ENCODE assay signal across 1 cellular context in the genomic region with DNA sequence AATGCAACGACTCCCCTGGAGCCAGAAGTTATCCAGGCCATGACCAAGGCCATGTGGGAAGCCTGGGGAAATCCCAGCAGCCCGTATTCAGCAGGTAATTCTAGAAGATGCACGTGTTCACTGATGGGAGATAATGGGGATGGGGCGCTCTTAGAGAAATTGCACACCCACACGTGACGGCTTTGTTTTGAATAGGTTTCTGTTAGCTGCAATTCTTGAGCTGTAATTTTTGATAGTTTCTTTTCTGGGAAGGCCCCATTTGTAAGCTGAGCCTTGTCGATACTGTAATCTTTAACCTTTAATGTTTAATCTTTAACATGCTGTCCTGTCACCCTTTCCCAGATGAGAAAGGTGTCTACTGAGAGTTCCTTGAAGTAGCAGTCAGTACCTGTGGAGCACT.
TF ChIP-seq lines count a peak whose summit lies in the region.

No MANE protein-coding gene starts in this region.

TF ChIP-seq in HepG2, 621 proteins besides CTCF, POLR2A, EP300 and RAD21 (continues in another document):
- TF ChIP-seq ZSCAN12 (CRISPR knock-in tag; IDR thresholded peaks at IDR 0.05) (no peak), SALL1 (CRISPR knock-in tag; IDR thresholded peaks at IDR 0.05) (no peak), ISL2 (CRISPR knock-in tag; IDR thresholded peaks at IDR 0.05) (no peak), NKX3-1 (CRISPR knock-in tag; IDR thresholded peaks at IDR 0.05) (no peak), ZBTB38 (CRISPR knock-in tag; IDR thresholded peaks at IDR 0.05) (0 out of 2 replicates have a peak, but pooled peaks have one; percentile 10), ELF4 (CRISPR knock-in tag; IDR thresholded peaks at IDR 0.05; ENCODE audit: borderline replicate concordance) (no peak), REPIN1 (CRISPR knock-in tag; IDR thresholded peaks at IDR 0.05; ENCODE audit: borderline replicate concordance, low read depth) (no peak), FOXP1 (IDR thresholded peaks at IDR 0.05) (no peak), FOXP1 (CRISPR knock-in tag; IDR thresholded peaks at IDR 0.05) (no peak), ERF (CRISPR knock-in tag; IDR thresholded peaks at IDR 0.05) (no peak), ZNF572 (CRISPR knock-in tag; IDR thresholded peaks at IDR 0.05) (no peak), MTA1 (CRISPR knock-in tag; IDR thresholded peaks at IDR 0.05; ENCODE audit: borderline replicate concordance) (no peak), ZNF589 (CRISPR knock-in tag; conservative IDR thresholded peaks at IDR 0.05) (no peak), ZNF652 (CRISPR knock-in tag; IDR thresholded peaks at IDR 0.05; ENCODE audit: borderline replicate concordance, low read depth) (no peak), ZC3H13 (CRISPR knock-in tag; IDR thresholded peaks at IDR 0.05) (no peak), CHD4 (IDR thresholded peaks at IDR 0.05; ENCODE audit: borderline replicate concordance, low read length) (0 out of 2 replicates have a peak, but pooled peaks have one; percentile 34), CHD2 (IDR thresholded peaks at IDR 0.05; ENCODE audit: low read depth, low read length) (no peak), NR2F1 (CRISPR knock-in tag; IDR thresholded peaks at IDR 0.05) (no peak), ZSCAN31 (CRISPR knock-in tag; IDR thresholded peaks at IDR 0.05; ENCODE audit: low read depth) (no peak), ZNF253 (CRISPR knock-in tag; IDR thresholded peaks at IDR 0.05; ENCODE audit: borderline replicate concordance) (no peak), XBP1 (CRISPR knock-in tag; IDR thresholded peaks at IDR 0.05) (no peak), NAIF1 (CRISPR knock-in tag; IDR thresholded peaks at IDR 0.05; ENCODE audit: borderline replicate concordance) (0 out of 2 replicates have a peak, but pooled peaks have one; percentile 24), HOXD1 (CRISPR knock-in tag; IDR thresholded peaks at IDR 0.05) (no peak), PAF1 (CRISPR knock-in tag; IDR thresholded peaks at IDR 0.05) (no peak), HNRNPK (IDR thresholded peaks at IDR 0.05; ENCODE audit: low read depth, low read length, poor library complexity, severe bottlenecking) (no peak), ZNF337 (CRISPR knock-in tag; IDR thresholded peaks at IDR 0.05; ENCODE audit: borderline replicate concordance, low read depth) (no peak), RBFOX2 (IDR thresholded peaks at IDR 0.05; ENCODE audit: low read depth, low read length) (no peak), ZNF7 (CRISPR knock-in tag; IDR thresholded peaks at IDR 0.05) (no peak), AGO2 (optimal IDR thresholded peaks at IDR 0.05; ENCODE audit: low read depth, low read length) (no peak), RFXAP (CRISPR knock-in tag; IDR thresholded peaks at IDR 0.05; ENCODE audit: borderline replicate concordance) (0 out of 2 replicates have a peak, but pooled peaks have one; percentile 5), MBD4 (IDR thresholded peaks at IDR 0.05; ENCODE audit: borderline replicate concordance, low read length) (no peak), RBM39 (IDR thresholded peaks at IDR 0.05; ENCODE audit: low read depth, low read length, poor library complexity, severe bottlenecking) (no peak), ZNF615 (CRISPR knock-in tag; IDR thresholded peaks at IDR 0.05; ENCODE audit: borderline replicate concordance) (no peak), RFX5 (IDR thresholded peaks at IDR 0.05; ENCODE audit: low read depth, low read length) (no peak), PRPF4 (IDR thresholded peaks at IDR 0.05; ENCODE audit: low read depth, low read length, poor library complexity, severe bottlenecking) (no peak)
- TF ChIP-seq, protein P1, sequence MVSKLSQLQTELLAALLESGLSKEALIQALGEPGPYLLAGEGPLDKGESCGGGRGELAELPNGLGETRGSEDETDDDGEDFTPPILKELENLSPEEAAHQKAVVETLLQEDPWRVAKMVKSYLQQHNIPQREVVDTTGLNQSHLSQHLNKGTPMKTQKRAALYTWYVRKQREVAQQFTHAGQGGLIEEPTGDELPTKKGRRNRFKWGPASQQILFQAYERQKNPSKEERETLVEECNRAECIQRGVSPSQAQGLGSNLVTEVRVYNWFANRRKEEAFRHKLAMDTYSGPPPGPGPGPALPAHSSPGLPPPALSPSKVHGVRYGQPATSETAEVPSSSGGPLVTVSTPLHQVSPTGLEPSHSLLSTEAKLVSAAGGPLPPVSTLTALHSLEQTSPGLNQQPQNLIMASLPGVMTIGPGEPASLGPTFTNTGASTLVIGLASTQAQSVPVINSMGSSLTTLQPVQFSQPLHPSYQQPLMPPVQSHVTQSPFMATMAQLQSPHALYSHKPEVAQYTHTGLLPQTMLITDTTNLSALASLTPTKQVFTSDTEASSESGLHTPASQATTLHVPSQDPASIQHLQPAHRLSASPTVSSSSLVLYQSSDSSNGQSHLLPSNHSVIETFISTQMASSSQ (IDR thresholded peaks at IDR 0.05; ENCODE audit: low read depth): 0 out of 2 replicates have a peak, but pooled peaks have one; percentile 52
- TF ChIP-seq, protein P1 (CRISPR knock-in tag; IDR thresholded peaks at IDR 0.05; ENCODE audit: borderline replicate concordance): no peak
- TF ChIP-seq, protein P2, sequence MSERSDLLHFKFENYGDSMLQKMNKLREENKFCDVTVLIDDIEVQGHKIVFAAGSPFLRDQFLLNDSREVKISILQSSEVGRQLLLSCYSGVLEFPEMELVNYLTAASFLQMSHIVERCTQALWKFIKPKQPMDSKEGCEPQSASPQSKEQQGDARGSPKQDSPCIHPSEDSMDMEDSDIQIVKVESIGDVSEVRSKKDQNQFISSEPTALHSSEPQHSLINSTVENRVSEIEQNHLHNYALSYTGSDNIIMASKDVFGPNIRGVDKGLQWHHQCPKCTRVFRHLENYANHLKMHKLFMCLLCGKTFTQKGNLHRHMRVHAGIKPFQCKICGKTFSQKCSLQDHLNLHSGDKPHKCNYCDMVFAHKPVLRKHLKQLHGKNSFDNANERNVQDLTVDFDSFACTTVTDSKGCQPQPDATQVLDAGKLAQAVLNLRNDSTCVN (CRISPR knock-in tag; IDR thresholded peaks at IDR 0.05; ENCODE audit: borderline replicate concordance): no peak
- TF ChIP-seq, protein P3, sequence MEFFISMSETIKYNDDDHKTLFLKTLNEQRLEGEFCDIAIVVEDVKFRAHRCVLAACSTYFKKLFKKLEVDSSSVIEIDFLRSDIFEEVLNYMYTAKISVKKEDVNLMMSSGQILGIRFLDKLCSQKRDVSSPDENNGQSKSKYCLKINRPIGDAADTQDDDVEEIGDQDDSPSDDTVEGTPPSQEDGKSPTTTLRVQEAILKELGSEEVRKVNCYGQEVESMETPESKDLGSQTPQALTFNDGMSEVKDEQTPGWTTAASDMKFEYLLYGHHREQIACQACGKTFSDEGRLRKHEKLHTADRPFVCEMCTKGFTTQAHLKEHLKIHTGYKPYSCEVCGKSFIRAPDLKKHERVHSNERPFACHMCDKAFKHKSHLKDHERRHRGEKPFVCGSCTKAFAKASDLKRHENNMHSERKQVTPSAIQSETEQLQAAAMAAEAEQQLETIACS (CRISPR knock-in tag; IDR thresholded peaks at IDR 0.05): no peak
- TF ChIP-seq, protein P4, sequence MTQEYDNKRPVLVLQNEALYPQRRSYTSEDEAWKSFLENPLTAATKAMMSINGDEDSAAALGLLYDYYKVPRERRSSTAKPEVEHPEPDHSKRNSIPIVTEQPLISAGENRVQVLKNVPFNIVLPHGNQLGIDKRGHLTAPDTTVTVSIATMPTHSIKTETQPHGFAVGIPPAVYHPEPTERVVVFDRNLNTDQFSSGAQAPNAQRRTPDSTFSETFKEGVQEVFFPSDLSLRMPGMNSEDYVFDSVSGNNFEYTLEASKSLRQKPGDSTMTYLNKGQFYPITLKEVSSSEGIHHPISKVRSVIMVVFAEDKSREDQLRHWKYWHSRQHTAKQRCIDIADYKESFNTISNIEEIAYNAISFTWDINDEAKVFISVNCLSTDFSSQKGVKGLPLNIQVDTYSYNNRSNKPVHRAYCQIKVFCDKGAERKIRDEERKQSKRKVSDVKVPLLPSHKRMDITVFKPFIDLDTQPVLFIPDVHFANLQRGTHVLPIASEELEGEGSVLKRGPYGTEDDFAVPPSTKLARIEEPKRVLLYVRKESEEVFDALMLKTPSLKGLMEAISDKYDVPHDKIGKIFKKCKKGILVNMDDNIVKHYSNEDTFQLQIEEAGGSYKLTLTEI (CRISPR knock-in tag; conservative IDR thresholded peaks at IDR 0.05): no peak
- TF ChIP-seq, protein P5, sequence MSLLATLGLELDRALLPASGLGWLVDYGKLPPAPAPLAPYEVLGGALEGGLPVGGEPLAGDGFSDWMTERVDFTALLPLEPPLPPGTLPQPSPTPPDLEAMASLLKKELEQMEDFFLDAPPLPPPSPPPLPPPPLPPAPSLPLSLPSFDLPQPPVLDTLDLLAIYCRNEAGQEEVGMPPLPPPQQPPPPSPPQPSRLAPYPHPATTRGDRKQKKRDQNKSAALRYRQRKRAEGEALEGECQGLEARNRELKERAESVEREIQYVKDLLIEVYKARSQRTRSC (CRISPR knock-in tag; IDR thresholded peaks at IDR 0.05; ENCODE audit: low read depth): no peak
- TF ChIP-seq, protein P6, sequence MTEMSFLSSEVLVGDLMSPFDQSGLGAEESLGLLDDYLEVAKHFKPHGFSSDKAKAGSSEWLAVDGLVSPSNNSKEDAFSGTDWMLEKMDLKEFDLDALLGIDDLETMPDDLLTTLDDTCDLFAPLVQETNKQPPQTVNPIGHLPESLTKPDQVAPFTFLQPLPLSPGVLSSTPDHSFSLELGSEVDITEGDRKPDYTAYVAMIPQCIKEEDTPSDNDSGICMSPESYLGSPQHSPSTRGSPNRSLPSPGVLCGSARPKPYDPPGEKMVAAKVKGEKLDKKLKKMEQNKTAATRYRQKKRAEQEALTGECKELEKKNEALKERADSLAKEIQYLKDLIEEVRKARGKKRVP (CRISPR knock-in tag; IDR thresholded peaks at IDR 0.05): no peak
- TF ChIP-seq, protein P7, sequence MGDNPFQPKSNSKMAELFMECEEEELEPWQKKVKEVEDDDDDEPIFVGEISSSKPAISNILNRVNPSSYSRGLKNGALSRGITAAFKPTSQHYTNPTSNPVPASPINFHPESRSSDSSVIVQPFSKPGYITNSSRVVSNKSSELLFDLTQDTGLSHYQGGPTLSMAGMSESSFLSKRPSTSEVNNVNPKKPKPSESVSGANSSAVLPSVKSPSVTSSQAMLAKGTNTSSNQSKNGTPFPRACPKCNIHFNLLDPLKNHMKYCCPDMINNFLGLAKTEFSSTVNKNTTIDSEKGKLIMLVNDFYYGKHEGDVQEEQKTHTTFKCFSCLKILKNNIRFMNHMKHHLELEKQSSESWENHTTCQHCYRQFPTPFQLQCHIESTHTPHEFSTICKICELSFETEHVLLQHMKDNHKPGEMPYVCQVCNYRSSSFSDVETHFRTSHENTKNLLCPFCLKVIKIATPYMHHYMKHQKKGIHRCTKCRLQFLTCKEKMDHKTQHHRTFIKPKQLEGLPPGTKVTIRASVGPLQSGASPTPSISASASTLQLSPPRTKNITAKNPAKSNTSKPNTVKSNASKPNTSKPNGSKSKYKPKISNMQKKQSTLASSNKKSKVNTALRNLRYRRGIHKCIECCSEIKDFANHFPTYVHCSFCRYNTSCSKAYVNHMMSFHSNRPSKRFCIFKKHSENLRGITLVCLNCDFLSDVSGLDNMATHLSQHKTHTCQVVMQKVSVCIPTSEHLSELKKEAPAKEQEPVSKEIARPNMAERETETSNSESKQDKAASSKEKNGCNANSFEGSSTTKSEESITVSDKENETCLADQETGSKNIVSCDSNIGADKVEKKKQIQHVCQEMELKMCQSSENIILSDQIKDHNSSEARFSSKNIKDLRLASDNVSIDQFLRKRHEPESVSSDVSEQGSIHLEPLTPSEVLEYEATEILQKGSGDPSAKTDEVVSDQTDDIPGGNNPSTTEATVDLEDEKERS (CRISPR knock-in tag; IDR thresholded peaks at IDR 0.05): no peak
- TF ChIP-seq, protein P8, sequence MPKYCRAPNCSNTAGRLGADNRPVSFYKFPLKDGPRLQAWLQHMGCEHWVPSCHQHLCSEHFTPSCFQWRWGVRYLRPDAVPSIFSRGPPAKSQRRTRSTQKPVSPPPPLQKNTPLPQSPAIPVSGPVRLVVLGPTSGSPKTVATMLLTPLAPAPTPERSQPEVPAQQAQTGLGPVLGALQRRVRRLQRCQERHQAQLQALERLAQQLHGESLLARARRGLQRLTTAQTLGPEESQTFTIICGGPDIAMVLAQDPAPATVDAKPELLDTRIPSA (CRISPR knock-in tag; IDR thresholded peaks at IDR 0.05; ENCODE audit: borderline replicate concordance): no peak
- TF ChIP-seq, protein P9, sequence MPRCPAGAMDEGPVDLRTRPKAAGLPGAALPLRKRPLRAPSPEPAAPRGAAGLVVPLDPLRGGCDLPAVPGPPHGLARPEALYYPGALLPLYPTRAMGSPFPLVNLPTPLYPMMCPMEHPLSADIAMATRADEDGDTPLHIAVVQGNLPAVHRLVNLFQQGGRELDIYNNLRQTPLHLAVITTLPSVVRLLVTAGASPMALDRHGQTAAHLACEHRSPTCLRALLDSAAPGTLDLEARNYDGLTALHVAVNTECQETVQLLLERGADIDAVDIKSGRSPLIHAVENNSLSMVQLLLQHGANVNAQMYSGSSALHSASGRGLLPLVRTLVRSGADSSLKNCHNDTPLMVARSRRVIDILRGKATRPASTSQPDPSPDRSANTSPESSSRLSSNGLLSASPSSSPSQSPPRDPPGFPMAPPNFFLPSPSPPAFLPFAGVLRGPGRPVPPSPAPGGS (CRISPR knock-in tag; IDR thresholded peaks at IDR 0.05): no peak
- TF ChIP-seq, protein P10, sequence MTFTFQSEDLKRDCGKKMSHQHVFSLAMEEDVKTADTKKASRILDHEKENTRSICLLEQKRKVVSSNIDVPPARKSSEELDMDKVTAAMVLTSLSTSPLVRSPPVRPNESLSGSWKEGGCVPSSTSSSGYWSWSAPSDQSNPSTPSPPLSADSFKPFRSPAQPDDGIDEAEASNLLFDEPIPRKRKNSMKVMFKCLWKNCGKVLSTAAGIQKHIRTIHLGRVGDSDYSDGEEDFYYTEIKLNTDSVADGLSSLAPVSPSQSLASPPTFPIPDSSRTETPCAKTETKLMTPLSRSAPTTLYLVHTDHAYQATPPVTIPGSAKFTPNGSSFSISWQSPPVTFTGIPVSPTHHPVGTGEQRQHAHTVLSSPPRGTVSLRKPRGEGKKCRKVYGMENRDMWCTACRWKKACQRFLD (CRISPR knock-in tag; IDR thresholded peaks at IDR 0.05; ENCODE audit: borderline replicate concordance): no peak
